1 cellular context compared by ENCODE assay signal in genomic region chr6:134183844-134184243, GRCh38.
TF ChIP-seq lines count a peak whose summit lies in the region.

No MANE protein-coding gene starts in this region.

TF ChIP-seq in HepG2, 621 proteins besides CTCF, POLR2A, EP300 and RAD21 (continued from another document):
- no peak for TF ChIP-seq GLMP (CRISPR knock-in tag; IDR thresholded peaks at IDR 0.05; ENCODE audit: borderline replicate concordance)
- peak; percentile 27; the same call in 1 of the 2 replicates for TF ChIP-seq HNF4A (CRISPR knock-in tag; IDR thresholded peaks at IDR 0.05)
- TF ChIP-seq KLF15 (CRISPR knock-in tag; IDR thresholded peaks at IDR 0.05; ENCODE audit: borderline replicate concordance) = no peak
- TF ChIP-seq SALL1 (CRISPR knock-in tag; IDR thresholded peaks at IDR 0.05) = peak; percentile 38; the same call in 1 of the 2 replicates
- no peak for TF ChIP-seq SUZ12 (IDR thresholded peaks at IDR 0.05; ENCODE audit: low read depth, low read length)
- peak; percentile 47; the same call in 1 of the 2 replicates for TF ChIP-seq ZMYM3 (CRISPR knock-in tag; IDR thresholded peaks at IDR 0.05)
